In genomic region chr7:100944138-100944537, GRCh38 we compare ENCODE assay signal across 30 cellular contexts. TPM values are rescaled to one million over a fixed set of nuclear protein-coding genes. Genes with fewer than 3 reads are reported as not detected.
"Had no signal": no experiment of that assay in that cellular context is flagged by ENCODE, and none has a peak within 500 bp of the region (broad histone marks: within the 10 kb centered on the region; RNA-seq: fewer than 3 reads in every experiment).

No MANE protein-coding gene starts in this region.

- H3K4me3 ChIP-seq: colonic mucosa, gastrocnemius medialis, left lung, ovary, psoas muscle, skin epidermis, suprapubic skin, transverse colon, upper lobe of right lung, uterus had no signal

- ATAC-seq: esophagus mucosa; gastrocnemius medialis; left lung; naive thymus-derived CD8-positive, alpha-beta T cell; psoas muscle; right cardiac atrium; stimulated activated naive CD8-positive, alpha-beta T cell treated with anti-CD3 and anti-CD28 coated beads, Interleukin-15, amount 100 ng/mL, for 72 hours; upper lobe of right lung had no signal

- H3K27ac ChIP-seq: colonic mucosa, epithelial cell of prostate, gastrocnemius medialis, left lung, ovary, psoas muscle, skin epidermis, suprapubic skin, transverse colon, upper lobe of right lung, uterus had no signal

- H3K9me3 ChIP-seq: colonic mucosa, gastrocnemius medialis, ovary, suprapubic skin, upper lobe of right lung, uterus had no signal

- DNase-seq: colonic mucosa; effector CD8-positive, alpha-beta T cell; foreskin fibroblast; gastrocnemius medialis; head of caudate nucleus; kidney; left lung; mesenchymal stem cell; naive thymus-derived CD8-positive, alpha-beta T cell; nephron progenitor cell; occipital lobe; ovary; posterior cingulate gyrus; psoas muscle; right cardiac atrium; stimulated activated CD4-positive, alpha-beta T cell treated with anti-CD3 and anti-CD28 coated beads, Interleukin-15, amount 100 ng/mL, for 24 hours; stimulated activated CD4-positive, alpha-beta T cell treated with anti-CD3 and anti-CD28 coated beads, Interleukin-2, amount 100 ng/mL, for 48 hours; stimulated activated naive CD4-positive, alpha-beta T cell; stimulated activated naive CD8-positive, alpha-beta T cell treated with anti-CD3 and anti-CD28 coated beads, Interleukin-15, amount 100 ng/mL, for 72 hours; transverse colon; upper lobe of right lung; uterus had no signal

- H3K36me3 ChIP-seq: colonic mucosa, gastrocnemius medialis, left lung, ovary, suprapubic skin, transverse colon, upper lobe of right lung, uterus had no signal

- H3K4me1 ChIP-seq: colonic mucosa, gastrocnemius medialis, psoas muscle, suprapubic skin, uterus had no signal

- FAIRE-seq: kidney had no signal

- H3K27me3 ChIP-seq: colonic mucosa, ovary, uterus had no signal

RNA-seq across cellular contexts. Expression of gene MUC3A, which starts 5.2 kb away (rescaled TPM):
- total RNA-seq: glomerular endothelial cell; lung microvascular endothelial cell; naive thymus-derived CD8-positive, alpha-beta T cell; suprapubic skin had no signal
- polyA plus RNA-seq: naive thymus-derived CD8-positive, alpha-beta T cell had no signal

RNA-seq across cellular contexts. Expression of gene MUC12, which starts 25.2 kb away (rescaled TPM):
- total RNA-seq: glomerular endothelial cell; lower leg skin; lung microvascular endothelial cell; naive thymus-derived CD8-positive, alpha-beta T cell; occipital lobe; renal cortical epithelial cell; right cardiac atrium; suprapubic skin; upper lobe of right lung had no signal

RNA-seq across cellular contexts. Expression of gene ACHE, which starts 48.5 kb away (rescaled TPM):
- polyA plus RNA-seq: naive thymus-derived CD8-positive, alpha-beta T cell had no signal
